Comparison of ENCODE assay signal across 15 cellular contexts in genomic region chr6:142372348-142372747, GRCh38.
DNase-seq lines count a peak whose midpoint lies in the region; ATAC-seq, FAIRE-seq and TF ChIP-seq lines count a peak whose summit lies in the region.
"Had no signal": no experiment of that assay in that cellular context is flagged by ENCODE, and none has a peak within 500 bp of the region (broad histone marks: within the 10 kb centered on the region; RNA-seq: fewer than 3 reads in every experiment).

No MANE protein-coding gene starts in this region.

- intact Hi-C loops in PC-3 (cut with micrococcal nuclease): loop anchor here (2.0 kb wide), 1 partner anchor 50 kb away; no protein-coding TSS in a partner anchor
- intact Hi-C loops in endothelial cell of umbilical vein (cut with micrococcal nuclease): loop anchor here (1.0 kb wide), 1 partner anchor 11 kb away; no protein-coding TSS in a partner anchor

- peak; percentile 57 for ATAC-seq in PC-3
- ATAC-seq: T-cell had no signal

- peak; percentile 26 for TF ChIP-seq POLR2A in endothelial cell of umbilical vein (IDR thresholded peaks at IDR 0.05; ENCODE audit: low read depth, low read length)

- H3K27ac ChIP-seq in PC-3 (ENCODE audit: low read length): peak overlapping the region; percentile 100
- H3K27ac ChIP-seq in endothelial cell of umbilical vein (ENCODE audit: insufficient read depth, low read depth, low read length): peak overlapping the region; percentile 85
- no peak overlapping the region for H3K27ac ChIP-seq in osteoblast (ENCODE audit: low read depth, low read length)
- H3K27ac ChIP-seq: BLaER1 treated with 17β-estradiol and CSF1 and Interleukin-3, amounts not matched to agents 10 nM and 100 nM had no signal

- H3K9me3 ChIP-seq in PC-3 (ENCODE audit: low read length) (no peaks in the 10 kb centered on the region), endothelial cell of umbilical vein (replicated peaks; ENCODE audit: control insufficient read depth, insufficient read depth, low read length) (no peaks in the 10 kb centered on the region), osteoblast (ENCODE audit: low read depth, low read length) (no peaks in the 10 kb centered on the region)
- H3K9me3 ChIP-seq: BLaER1 treated with 17β-estradiol and CSF1 and Interleukin-3, amounts not matched to agents 10 nM and 100 nM had no signal

- H3K27me3 Mint-ChIP-seq in mesothelial cell of epicardium (ENCODE audit: low read depth): no peaks in the 10 kb centered on the region
- H3K27me3 Mint-ChIP-seq: brain had no signal

- POLR2A ChIA-PET in PC-3 (lab: Charles Lee; ENCODE audit: unreplicated experiment): interaction anchor here (0.6 to 1.8 kb wide), 3 partner anchors 69 to 72 kb away, joined by 5 to 12 read pairs (median 7); partner anchors contain the start of gene ADGRG6
- POLR2A ChIA-PET in endothelial cell of umbilical vein (lab: Charles Lee): interaction anchor here (0.8 kb wide), 1 partner anchor 60 kb away, joined by 3 read pairs; no protein-coding TSS in a partner anchor

- BruUV-seq in PC-3 (replicated peaks; lab: Mats Ljungman, UMichigan) (no TSS peak), endothelial cell of umbilical vein (replicated peaks; lab: Mats Ljungman, UMichigan) (no TSS peak)

- H3K79me2 ChIP-seq in PC-3 (ENCODE audit: low read length) (peaks cover 68% of the 10 kb centered on the region), endothelial cell of umbilical vein (ENCODE audit: control insufficient read depth, insufficient read depth, low read length) (peaks cover 36% of the 10 kb centered on the region), osteoblast (ENCODE audit: insufficient read depth, low read length) (no peaks in the 10 kb centered on the region)

- dilution Hi-C loops in endothelial cell of umbilical vein (cut with MboI; ENCODE audit: extremely low pct_ligation_motif_present, low sequenced_read_pairs): no loop called here

- CTCF ChIA-PET in PC-3 (lab: Charles Lee): interaction anchor here (0.5 kb wide), 1 partner anchor 9 kb away, joined by 3 read pairs; no protein-coding TSS in a partner anchor
- CTCF ChIA-PET in endothelial cell of umbilical vein (lab: Charles Lee): interaction anchor here (1.4 to 2.0 kb wide), 2 partner anchors 16 to 140 kb away, joined by 4 to 8 read pairs; no protein-coding TSS in a partner anchor

- no peaks in the 10 kb centered on the region for H3K9me1 ChIP-seq in endothelial cell of umbilical vein (replicated peaks; ENCODE audit: control insufficient read depth, extremely low read depth, insufficient read depth, low read length)

- H3K4me3 Mint-ChIP-seq in mesothelial cell of epicardium: no peak overlapping the region
- H3K4me3 Mint-ChIP-seq: activated CD4-positive, alpha-beta T cell treated with anti-CD3 and anti-CD28 coated beads, Interleukin-2, amount 10 ng/mL, durations not matched to agents 24 days and 14 days; brain; T-cell had no signal

- H3K9me3 Mint-ChIP-seq in mesothelial cell of epicardium: no peaks in the 10 kb centered on the region
- H3K9me3 Mint-ChIP-seq: activated CD4-positive, alpha-beta T cell treated with anti-CD3 and anti-CD28 coated beads, Interleukin-2, amount 10 ng/mL, durations not matched to agents 24 days and 14 days; brain; T-cell had no signal

- H3K4me1 ChIP-seq in PC-3 (ENCODE audit: insufficient read depth, low read length): peaks cover 55% of the 10 kb centered on the region
- peaks cover 57% of the 10 kb centered on the region for H3K4me1 ChIP-seq in endothelial cell of umbilical vein (ENCODE audit: control insufficient read depth, extremely low read depth, insufficient read depth, low read length)
- H3K4me1 ChIP-seq in osteoblast (ENCODE audit: insufficient read depth, low read length): peaks cover 23% of the 10 kb centered on the region

- no peak overlapping the region for H2AFZ ChIP-seq in PC-3 (ENCODE audit: low read length)
- H2AFZ ChIP-seq in endothelial cell of umbilical vein (ENCODE audit: low read depth, low read length): no peak overlapping the region
- H2AFZ ChIP-seq in osteoblast (ENCODE audit: low read length): no peak overlapping the region

- no peak for TF ChIP-seq CTCF in PC-3 (conservative IDR thresholded peaks at IDR 0.05; ENCODE audit: low read depth, low read length)
- no peak for TF ChIP-seq CTCF in endothelial cell of umbilical vein (IDR thresholded peaks at IDR 0.05; ENCODE audit: extremely low read depth in 1 of 2, insufficient read depth in 1 of 2, low read depth in 1 of 2, low read length in 2 of 2)
- no peak for TF ChIP-seq CTCF in mesothelial cell of epicardium (IDR thresholded peaks at IDR 0.05; ENCODE audit: unreplicated experiment)
- TF ChIP-seq CTCF in osteoblast (IDR thresholded peaks at IDR 0.05; ENCODE audit: extremely low read depth, low read depth, low read length): no peak

- no peak for FAIRE-seq in endothelial cell of umbilical vein (lab: Jason Lieb, UNC)

- H3K4me2 ChIP-seq in PC-3 (ENCODE audit: low read length): peak overlapping the region; percentile 70
- peak overlapping the region; percentile 44 for H3K4me2 ChIP-seq in endothelial cell of umbilical vein (ENCODE audit: insufficient read depth, low read length)
- H3K4me2 ChIP-seq in osteoblast (ENCODE audit: insufficient read depth, low read length): no peak overlapping the region
- H3K4me2 ChIP-seq: BLaER1 treated with 17β-estradiol and CSF1 and Interleukin-3, amounts not matched to agents 10 nM and 100 nM had no signal

- peak overlapping the region; percentile 68 for H3K27ac Mint-ChIP-seq in mesothelial cell of epicardium
- H3K27ac Mint-ChIP-seq: activated CD4-positive, alpha-beta T cell treated with anti-CD3 and anti-CD28 coated beads, Interleukin-2, amount 10 ng/mL, durations not matched to agents 24 days and 14 days; brain; T-cell had no signal

- H4K20me1 ChIP-seq in PC-3 (ENCODE audit: low read length) (no peaks in the 10 kb centered on the region), endothelial cell of umbilical vein (replicated peaks; ENCODE audit: control insufficient read depth, extremely low read depth, insufficient read depth, low read length) (no peaks in the 10 kb centered on the region), osteoblast (ENCODE audit: insufficient read depth, low read length) (no peaks in the 10 kb centered on the region)
- H4K20me1 ChIP-seq: BLaER1 treated with 17β-estradiol and CSF1 and Interleukin-3, amounts not matched to agents 10 nM and 100 nM had no signal

- DNase-seq in ELR (ENCODE audit: low read depth) (peak; percentile 82), PC-3 (peak; percentile 95), endothelial cell of umbilical vein (ENCODE audit: low read depth, low spot score) (peak; percentile 81), mesothelial cell of epicardium (ENCODE audit: low spot score in 2 of 2, unreplicated experiment in 2 of 2) (no peak), T-helper 2 cell (no peak), NCI-H146 (lab: John Stamatoyannopoulos, UW) (no peak), osteoblast (ENCODE audit: insufficient read length, low spot score, missing footprints) (no peak), COLO829 (ENCODE audit: low spot score) (no peak)
- DNase-seq: activated CD4-positive, alpha-beta T cell treated with anti-CD3 and anti-CD28 coated beads, Interleukin-2, amount 10 ng/mL, durations not matched to agents 24 days and 14 days; Kasumi-1; stimulated activated CD4-positive, alpha-beta T cell treated with anti-CD3 and anti-CD28 coated beads, Interleukin-4, amount 100 ng/mL, for 4 hours; stimulated activated naive CD4-positive, alpha-beta T cell; T-cell had no signal

- H3K27me3 ChIP-seq in PC-3 (ENCODE audit: low read length) (no peaks in the 10 kb centered on the region), endothelial cell of umbilical vein (ENCODE audit: control insufficient read depth in 2 of 2, insufficient read depth in 2 of 2, low read length in 2 of 2) (no peaks in the 10 kb centered on the region), osteoblast (ENCODE audit: insufficient read depth, low read length) (no peaks in the 10 kb centered on the region)
- H3K27me3 ChIP-seq: BLaER1 treated with 17β-estradiol and CSF1 and Interleukin-3, amounts not matched to agents 10 nM and 100 nM had no signal

- H3K36me3 Mint-ChIP-seq in mesothelial cell of epicardium: no peaks in the 10 kb centered on the region
- H3K36me3 Mint-ChIP-seq: brain, T-cell had no signal

- H3K36me3 ChIP-seq in PC-3 (ENCODE audit: low read depth, low read length): peaks cover 12% of the 10 kb centered on the region
- H3K36me3 ChIP-seq in endothelial cell of umbilical vein (ENCODE audit: control insufficient read depth in 2 of 2, extremely low read depth in 1 of 2, insufficient read depth in 2 of 2, low read length in 2 of 2): peaks cover 3 to 8% of the 10 kb centered on the region in 2 experiments
- H3K36me3 ChIP-seq in osteoblast (ENCODE audit: insufficient read depth, low read length): no peaks in the 10 kb centered on the region
- H3K36me3 ChIP-seq: BLaER1 treated with 17β-estradiol and CSF1 and Interleukin-3, amounts not matched to agents 10 nM and 100 nM had no signal

- no peaks in the 10 kb centered on the region for H3K9me2 ChIP-seq in PC-3 (replicated peaks; ENCODE audit: low read length)

- H3K4me3 ChIP-seq in PC-3 (ENCODE audit: low read length) (peak overlapping the region; percentile 29), endothelial cell of umbilical vein (replicated peaks in 1 of 3; ENCODE audit: insufficient read depth in 1 of 3, low read depth in 1 of 3, low read length in 3 of 3) (no peak overlapping the region), osteoblast (ENCODE audit: insufficient read depth, low read length) (no peak overlapping the region)
- H3K4me3 ChIP-seq: BLaER1 treated with 17β-estradiol and CSF1 and Interleukin-3, amounts not matched to agents 10 nM and 100 nM had no signal

- peaks cover 36% of the 10 kb centered on the region for H3K4me1 Mint-ChIP-seq in mesothelial cell of epicardium
- H3K4me1 Mint-ChIP-seq: activated CD4-positive, alpha-beta T cell treated with anti-CD3 and anti-CD28 coated beads, Interleukin-2, amount 10 ng/mL, durations not matched to agents 24 days and 14 days; T-cell had no signal

- peaks cover 8% of the 10 kb centered on the region for H3F3A ChIP-seq in PC-3 (ENCODE audit: low read length, unreplicated experiment)

- H3K9ac ChIP-seq in PC-3 (ENCODE audit: low read length) (peak overlapping the region; percentile 96), endothelial cell of umbilical vein (replicated peaks; ENCODE audit: extremely low read depth, insufficient read depth, low read length) (peak overlapping the region; percentile 19)
- H3K9ac ChIP-seq: BLaER1 treated with 17β-estradiol and CSF1 and Interleukin-3, amounts not matched to agents 10 nM and 100 nM had no signal

TF ChIP-seq in endothelial cell of umbilical vein, 7 proteins besides CTCF, POLR2A, EP300 and RAD21:
- peak; percentile 66 for TF ChIP-seq JUN (IDR thresholded peaks at IDR 0.05; ENCODE audit: borderline replicate concordance, insufficient read depth, insufficient read length, low read depth)
- peak; percentile 68 for TF ChIP-seq GATA2 (IDR thresholded peaks at IDR 0.05; ENCODE audit: insufficient read depth, insufficient read length, low read depth, low read length)
- TF ChIP-seq POLR2AphosphoS5 (IDR thresholded peaks at IDR 0.05; ENCODE audit: insufficient read depth, low read depth, low read length): no peak
- TF ChIP-seq FOS (IDR thresholded peaks at IDR 0.05; ENCODE audit: borderline replicate concordance, insufficient read depth, low read length): peak; percentile 27

Comparison
In these comparisons a context has a peak if more than half of its experiments do, and no peak if none do; other contexts are left out.
1. DNase-seq: peak in ELR (single experiment), PC-3 (single experiment) and endothelial cell of umbilical vein (single experiment); none in mesothelial cell of epicardium (0 of 2), T-helper 2 cell (0 of 5), NCI-H146 (single experiment), osteoblast (single experiment) and COLO829 (single experiment).